16 cellular contexts compared by ENCODE assay signal in genomic region chr17:2061441-2061797, GRCh38. TPM values are rescaled to one million over a fixed set of nuclear protein-coding genes. Genes with fewer than 3 reads are reported as not detected.
DNase-seq lines count a peak whose midpoint lies in the region; ATAC-seq lines count a peak whose summit lies in the region.
"Had no signal": no experiment of that assay in that cellular context is flagged by ENCODE, and none has a peak within 500 bp of the region (broad histone marks: within the 10 kb centered on the region; RNA-seq: fewer than 3 reads in every experiment).

No MANE protein-coding gene starts in this region.

- no peaks in the 10 kb centered on the region for H3K9me3 ChIP-seq in adipocyte (ENCODE audit: control insufficient read depth, low read length)
- no peaks in the 10 kb centered on the region for H3K9me3 ChIP-seq in duodenal mucosa (ENCODE audit: control insufficient read depth in 1 of 2, low read length in 2 of 2)
- no peaks in the 10 kb centered on the region for H3K9me3 ChIP-seq in muscle layer of colon (ENCODE audit: low read length)
- peaks cover 1% of the 10 kb centered on the region for H3K9me3 ChIP-seq in thymus (ENCODE audit: control insufficient read depth)

- H3K27ac ChIP-seq in duodenal mucosa (ENCODE audit: low read depth, low read length) (peak overlapping the region; percentile 75), muscle layer of colon (ENCODE audit: low read depth, low read length) (peak overlapping the region; percentile 75), thymus (ENCODE audit: low read depth) (peak overlapping the region; percentile 57)

- H3K36me3 ChIP-seq in adipocyte (ENCODE audit: control insufficient read depth, insufficient read depth, low read length, severe bottlenecking): no peaks in the 10 kb centered on the region
- H3K36me3 ChIP-seq in duodenal mucosa (ENCODE audit: control insufficient read depth in 1 of 2, insufficient read depth in 2 of 2, low read length in 2 of 2): peaks cover 5 to 33% of the 10 kb centered on the region in 2 donors
- H3K36me3 ChIP-seq in muscle layer of colon (ENCODE audit: insufficient read depth, low read length): peaks cover 34% of the 10 kb centered on the region
- peaks cover 53% of the 10 kb centered on the region for H3K36me3 ChIP-seq in thymus (ENCODE audit: control insufficient read depth, insufficient read depth)

- H3K4me1 ChIP-seq in adipocyte (ENCODE audit: control insufficient read depth, insufficient read depth, low read length): peaks cover 69% of the 10 kb centered on the region
- H3K4me1 ChIP-seq in duodenal mucosa (ENCODE audit: control insufficient read depth in 1 of 2, insufficient read depth in 2 of 2, low read length in 2 of 2): peaks cover 29 to 59% of the 10 kb centered on the region in 2 donors
- peaks cover 54% of the 10 kb centered on the region for H3K4me1 ChIP-seq in muscle layer of colon (ENCODE audit: insufficient read depth, low read length)
- H3K4me1 ChIP-seq in thymus (ENCODE audit: control insufficient read depth, insufficient read depth, low read length): peaks cover 15% of the 10 kb centered on the region

- H3K27me3 ChIP-seq in adipocyte (replicated peaks; ENCODE audit: control insufficient read depth, insufficient read depth, low read length) (no peaks in the 10 kb centered on the region), duodenal mucosa (ENCODE audit: control insufficient read depth in 1 of 2, insufficient read depth in 2 of 2, low read length in 2 of 2) (peaks cover 7 to 10% of the 10 kb centered on the region in 2 donors), muscle layer of colon (ENCODE audit: control insufficient read depth in 1 of 2, insufficient read depth in 2 of 2, low read length in 2 of 2) (peaks cover 0 to 7% of the 10 kb centered on the region in 2 donors), thymus (ENCODE audit: control insufficient read depth, insufficient read depth) (peaks cover 41% of the 10 kb centered on the region)

- no peak for ATAC-seq in GM21529 (IDR thresholded peaks at IDR 0.05; ENCODE audit: unreplicated experiment)

- DNase-seq in adipocyte (ENCODE audit: low read depth) (no peak), DMS153 (lab: John Stamatoyannopoulos, UW) (no peak), islet precursor cell (no peak)
- DNase-seq: activated B cell treated with CpG ODN at 0.5 μM for 24 hours; activated CD8-positive, alpha-beta memory T cell treated with anti-CD3 and anti-CD28 coated beads, Interleukin-2, amount 50 U/mL, for 48 hours; activated naive CD8-positive, alpha-beta T cell treated with anti-CD3 and anti-CD28 coated beads, Interleukin-2, amount 10 ng/mL, durations not matched to agents 7 days and 5 days; CD4-positive, alpha-beta memory T cell; midbrain; NCI-H345; posterior cingulate gyrus; stimulated activated CD4-positive, alpha-beta T cell treated with anti-CD3 and anti-CD28 coated beads, Interleukin-1b, Interleukin-23, amount 100 ng/mL, for 48 hours; stimulated activated CD8-positive, alpha-beta memory T cell treated with anti-CD3 and anti-CD28 coated beads, Interleukin-4, amount 100 ng/mL, for 48 hours had no signal

- no peak overlapping the region for H3K4me3 ChIP-seq in adipocyte (ENCODE audit: low read length)
- no peak overlapping the region for H3K4me3 ChIP-seq in duodenal mucosa (ENCODE audit: low read depth in 1 of 2, low read length in 2 of 2)
- no peak overlapping the region for H3K4me3 ChIP-seq in muscle layer of colon (ENCODE audit: low read depth in 1 of 2, low read length in 2 of 2)
- H3K4me3 ChIP-seq in thymus (ENCODE audit: low read length): no peak overlapping the region

- H3K9ac ChIP-seq in adipocyte (ENCODE audit: low read length): peak overlapping the region; percentile 91
- peak overlapping the region in 1 of 2 donors; percentile 17 for H3K9ac ChIP-seq in duodenal mucosa (ENCODE audit: low read depth in 1 of 2, low read length in 2 of 2)
- H3K9ac ChIP-seq in muscle layer of colon (ENCODE audit: low read length): no peak overlapping the region

- 90% methylated on average over 15 of the region's 15 CpGs for WGBS in thymus

RNA-seq across cellular contexts. Expression of gene HIC1, which starts 6.5 kb away (rescaled TPM):
- 4.2 TPM for polyA plus RNA-seq in thymus

RNA-seq across cellular contexts. Expression of gene OVCA2, which starts 19.6 kb away (rescaled TPM):
- polyA plus RNA-seq in thymus: 81.8 TPM

RNA-seq across cellular contexts. Expression of gene DPH1, which starts 31.5 kb away (rescaled TPM):
- 26.4 TPM for polyA plus RNA-seq in thymus

RNA-seq across cellular contexts. Expression of gene RTN4RL1, which starts 36.3 kb away (rescaled TPM):
- polyA plus RNA-seq in thymus: 0.68 TPM
